In the genomic region with DNA sequence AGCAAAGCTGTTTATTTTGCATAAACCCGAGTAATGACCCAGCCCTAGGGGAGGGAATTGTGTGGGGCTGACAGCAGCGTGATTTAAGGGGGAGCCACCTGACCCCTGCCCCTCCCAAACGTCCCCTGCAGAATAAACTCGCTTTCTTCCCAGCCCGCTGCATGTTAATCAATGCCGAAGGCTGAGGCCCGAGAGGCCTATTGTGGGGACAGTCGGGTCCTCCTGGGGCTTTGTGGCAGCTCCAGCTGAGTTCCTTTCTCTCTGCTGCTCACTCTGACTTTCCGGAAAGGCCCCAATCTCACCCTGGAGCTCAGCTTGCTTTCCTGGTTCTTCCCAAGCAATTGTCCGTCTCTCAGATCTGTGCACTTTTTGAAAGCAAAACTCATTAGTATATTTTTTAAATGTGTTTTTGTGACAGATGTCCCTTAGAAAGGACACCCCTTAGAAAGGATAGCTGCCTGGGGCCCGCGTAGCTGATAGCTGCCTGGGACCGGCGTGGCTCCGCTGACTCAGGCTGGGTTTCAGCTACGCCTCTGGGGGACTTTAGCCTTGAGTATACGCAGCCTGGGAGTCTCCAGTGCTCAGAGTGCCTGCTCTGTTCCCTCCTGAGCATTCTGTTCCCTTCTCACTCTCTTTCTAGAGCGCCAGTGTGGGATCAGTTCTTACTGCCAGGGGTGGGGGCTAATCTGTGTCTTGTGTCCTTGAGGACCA, we compare ENCODE assay signal across 1 cellular context.
TF ChIP-seq lines count a peak whose summit lies in the region.

No MANE protein-coding gene starts in this region.

TF ChIP-seq in IMR-90, 13 proteins besides CTCF, POLR2A, EP300 and RAD21:
- TF ChIP-seq MXI1 (IDR thresholded peaks at IDR 0.05; ENCODE audit: borderline replicate concordance, low read depth, low read length) (no peak), NFE2L2 (IDR thresholded peaks at IDR 0.05; ENCODE audit: low read depth, low read length) (no peak), RCOR1 (IDR thresholded peaks at IDR 0.05; ENCODE audit: insufficient replicate concordance, low read length) (no peak)
- TF ChIP-seq, protein P1, sequence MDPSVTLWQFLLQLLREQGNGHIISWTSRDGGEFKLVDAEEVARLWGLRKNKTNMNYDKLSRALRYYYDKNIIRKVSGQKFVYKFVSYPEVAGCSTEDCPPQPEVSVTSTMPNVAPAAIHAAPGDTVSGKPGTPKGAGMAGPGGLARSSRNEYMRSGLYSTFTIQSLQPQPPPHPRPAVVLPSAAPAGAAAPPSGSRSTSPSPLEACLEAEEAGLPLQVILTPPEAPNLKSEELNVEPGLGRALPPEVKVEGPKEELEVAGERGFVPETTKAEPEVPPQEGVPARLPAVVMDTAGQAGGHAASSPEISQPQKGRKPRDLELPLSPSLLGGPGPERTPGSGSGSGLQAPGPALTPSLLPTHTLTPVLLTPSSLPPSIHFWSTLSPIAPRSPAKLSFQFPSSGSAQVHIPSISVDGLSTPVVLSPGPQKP (IDR thresholded peaks at IDR 0.05; ENCODE audit: borderline replicate concordance, low read depth, low read length): no peak
